18 cellular contexts compared by ENCODE assay signal in genomic region chr9:72494051-72494450, GRCh38. TPM values are rescaled to one million over a fixed set of nuclear protein-coding genes. Genes with fewer than 3 reads are reported as not detected.
DNase-seq lines count a peak whose midpoint lies in the region; ATAC-seq and TF ChIP-seq lines count a peak whose summit lies in the region.
"Had no signal": no experiment of that assay in that cellular context is flagged by ENCODE, and none has a peak within 500 bp of the region (broad histone marks: within the 10 kb centered on the region; RNA-seq: fewer than 3 reads in every experiment).

No MANE protein-coding gene starts in this region.

- H3K27ac ChIP-seq in Panc1 (ENCODE audit: low read length) (peak overlapping the region; percentile 66; the same call in 1 of the 2 replicates), neuronal stem cell (replicated peaks; ENCODE audit: low read length) (no peak overlapping the region), vagina (no peak overlapping the region)
- no peak overlapping the region for H3K27ac ChIP-seq in CD4-positive, alpha-beta memory T cell (ENCODE audit: low read depth, low read length)

- no peak overlapping the region for H2BK15ac ChIP-seq in neuronal stem cell (ENCODE audit: low read length)

- POLR2A ChIA-PET in Panc1 (lab: Charles Lee), result no interaction called here
- POLR2A ChIA-PET in CD4-positive, alpha-beta memory T cell (lab: Charles Lee; ENCODE audit: partially characterized antibody), result no interaction called here

- no peak overlapping the region for H3K27ac Mint-ChIP-seq in CD4-positive, alpha-beta memory T cell
- H3K27ac Mint-ChIP-seq: CD8-positive, alpha-beta T cell had no signal

- no peak overlapping the region for H2AFZ ChIP-seq in neuronal stem cell (ENCODE audit: low read length)

- no peaks in the 10 kb centered on the region for H3K4me1 Mint-ChIP-seq in CD4-positive, alpha-beta memory T cell

- H3K14ac ChIP-seq in neuronal stem cell (ENCODE audit: low read length), result no peak overlapping the region

- intact Hi-C loops in Panc1 (cut with micrococcal nuclease; ENCODE audit: unreplicated experiment), result no loop called here
- intact Hi-C loops in CD4-positive, alpha-beta memory T cell (cut with micrococcal nuclease), result no loop called here
- intact Hi-C loops in vagina (cut with DNase I), result no loop called here

- no peak overlapping the region for H3K4me2 ChIP-seq in neuronal stem cell (ENCODE audit: insufficient read depth, low read length, poor library complexity, severe bottlenecking)

- no peak overlapping the region for H3K4me3 Mint-ChIP-seq in CD4-positive, alpha-beta memory T cell
- H3K4me3 Mint-ChIP-seq: CD8-positive, alpha-beta T cell had no signal

- TF ChIP-seq POLR2A in vagina (IDR thresholded peaks at IDR 0.05), result no peak

- ATAC-seq in Panc1, result no peak
- ATAC-seq: CD8-positive, alpha-beta T cell; HCT116 had no signal

- H3K4me1 ChIP-seq in HAP-1 (peaks cover 60% of the 10 kb centered on the region), Panc1 (ENCODE audit: control insufficient read depth, insufficient read depth, low read length) (peaks cover 11% of the 10 kb centered on the region), neuronal stem cell (ENCODE audit: control insufficient read depth in 2 of 2, insufficient read depth in 1 of 2, low read depth in 1 of 2, low read length in 2 of 2) (peaks cover 0 to 2% of the 10 kb centered on the region in 2 donors), vagina (no peaks in the 10 kb centered on the region)
- H3K4me1 ChIP-seq in CD4-positive, alpha-beta memory T cell (ENCODE audit: insufficient read depth, low read length), result no peaks in the 10 kb centered on the region
- H3K4me1 ChIP-seq: Caco-2 had no signal

- peak; percentile 59 to 99 for DNase-seq in HAP-1 (ENCODE audit: low spot score in 2 of 2)
- no peak for DNase-seq in Panc1 (ENCODE audit: low read depth, low spot score)
- peak; percentile 31 for DNase-seq in neuronal stem cell (ENCODE audit: low spot score)
- DNase-seq in DMS 273 treated with DMSO at 0.1 percent for 48 hours (lab: John Stamatoyannopoulos, UW), result no peak
- DNase-seq in CD4-positive, alpha-beta memory T cell, result no peak
- no peak for DNase-seq in vagina (ENCODE audit: extremely low spot score in 2 of 2)
- DNase-seq: C1 segment of cervical spinal cord; Caco-2; CD8-positive, alpha-beta T cell; DMS53; DMS79 treated with DMSO at 0.1 percent for 48 hours; GF-D8; GOT3; H7 had no signal

- no peaks in the 10 kb centered on the region for H3K36me3 Mint-ChIP-seq in CD4-positive, alpha-beta memory T cell
- H3K36me3 Mint-ChIP-seq: CD8-positive, alpha-beta T cell had no signal

- H4K91ac ChIP-seq in neuronal stem cell (ENCODE audit: low read depth, low read length, poor library complexity), result no peak overlapping the region

- H2BK120ac ChIP-seq in neuronal stem cell (ENCODE audit: low read depth, low read length), result no peak overlapping the region

- H2BK12ac ChIP-seq in neuronal stem cell (ENCODE audit: low read length), result no peak overlapping the region

- TF ChIP-seq CTCF in Panc1 (IDR thresholded peaks at IDR 0.05), result no peak
- no peak for TF ChIP-seq CTCF in vagina (IDR thresholded peaks at IDR 0.05)

- no peak overlapping the region for H2AK5ac ChIP-seq in neuronal stem cell (ENCODE audit: low read depth, low read length)

- no peaks in the 10 kb centered on the region for H3K9me3 Mint-ChIP-seq in CD4-positive, alpha-beta memory T cell
- H3K9me3 Mint-ChIP-seq: CD8-positive, alpha-beta T cell had no signal

- no peak overlapping the region for H3K23ac ChIP-seq in neuronal stem cell (ENCODE audit: low read depth, low read length, poor library complexity)

- BruUV-seq in Panc1 (replicated peaks; lab: Mats Ljungman, UMichigan), result no TSS peak

- peaks cover 1 to 3% of the 10 kb centered on the region in 2 donors for H3K27me3 Mint-ChIP-seq in CD4-positive, alpha-beta memory T cell

- H3K4me3 ChIP-seq in HAP-1 (no peak overlapping the region), Panc1 (ENCODE audit: low read depth in 2 of 2, low read length in 2 of 2) (no peak overlapping the region), neuronal stem cell (ENCODE audit: low read length in 2 of 2) (no peak overlapping the region), vagina (no peak overlapping the region)
- no peak overlapping the region for H3K4me3 ChIP-seq in CD4-positive, alpha-beta memory T cell (ENCODE audit: low read length in 2 of 2)

- no peak overlapping the region for H3K18ac ChIP-seq in neuronal stem cell (ENCODE audit: low read length)

- H3K9me3 ChIP-seq in HAP-1 (no peaks in the 10 kb centered on the region), Panc1 (ENCODE audit: control insufficient read depth, insufficient read depth, low read depth, low read length) (no peaks in the 10 kb centered on the region), neuronal stem cell (replicated peaks in 1 of 2; ENCODE audit: control insufficient read depth in 2 of 2, insufficient read depth in 1 of 2, low read depth in 1 of 2, low read length in 2 of 2) (no peaks in the 10 kb centered on the region), vagina (no peaks in the 10 kb centered on the region)
- H3K9me3 ChIP-seq in CD4-positive, alpha-beta memory T cell (ENCODE audit: control insufficient read depth in 1 of 2, low read length in 2 of 2), result no peaks in the 10 kb centered on the region
- H3K9me3 ChIP-seq: Caco-2 had no signal

- no peak overlapping the region for H4K8ac ChIP-seq in neuronal stem cell (ENCODE audit: low read depth, low read length)

- H3K27me3 ChIP-seq in HAP-1 (ENCODE audit: low read depth), result no peaks in the 10 kb centered on the region
- no peaks in the 10 kb centered on the region for H3K27me3 ChIP-seq in Panc1 (ENCODE audit: control insufficient read depth, insufficient read depth, low read length)
- H3K27me3 ChIP-seq in neuronal stem cell (ENCODE audit: control insufficient read depth in 3 of 3, insufficient read depth in 3 of 3, low read depth in 1 of 3, low read length in 3 of 3), result no peaks in the 10 kb centered on the region
- H3K27me3 ChIP-seq in CD4-positive, alpha-beta memory T cell (ENCODE audit: insufficient read depth, low read length), result no peaks in the 10 kb centered on the region
- H3K27me3 ChIP-seq in vagina, result no peaks in the 10 kb centered on the region

- CTCF ChIA-PET in Panc1 (lab: Charles Lee), result no interaction called here
- CTCF ChIA-PET in CD4-positive, alpha-beta memory T cell (lab: Charles Lee; ENCODE audit: partially characterized antibody), result no interaction called here

- no peak overlapping the region for H3K9ac ChIP-seq in neuronal stem cell (ENCODE audit: low read depth, low read length, poor library complexity)

- H3K4ac ChIP-seq in neuronal stem cell (ENCODE audit: low read length), result no peak overlapping the region

- no peaks in the 10 kb centered on the region for H3K79me1 ChIP-seq in neuronal stem cell (ENCODE audit: low read depth, low read length)

- H3K36me3 ChIP-seq in HAP-1 (replicated peaks) (no peaks in the 10 kb centered on the region), Panc1 (ENCODE audit: control insufficient read depth, insufficient read depth, low read length) (no peaks in the 10 kb centered on the region), neuronal stem cell (replicated peaks in 1 of 2; ENCODE audit: control insufficient read depth in 2 of 2, insufficient read depth in 2 of 2, low read length in 2 of 2) (no peaks in the 10 kb centered on the region), vagina (no peaks in the 10 kb centered on the region)
- no peaks in the 10 kb centered on the region for H3K36me3 ChIP-seq in CD4-positive, alpha-beta memory T cell (ENCODE audit: insufficient read depth, low read length)

- in situ Hi-C loops in HAP-1 (cut with MboI; ENCODE audit: low sequenced_read_pairs) (no loop called here), Panc1 (cut with HindIII; ENCODE audit: low pct_unique_long_range_greater_than_20kb, low sequenced_read_pairs) (no loop called here)

- H2BK5ac ChIP-seq in neuronal stem cell (ENCODE audit: low read length), result no peak overlapping the region

RNA-seq across cellular contexts. Expression of gene TMC1, which starts 27.4 kb away (rescaled TPM):
- total RNA-seq in Panc1 (2021; ENCODE audit: unreplicated experiment) (0.36 TPM), vagina (not detected)
- polyA plus RNA-seq in Panc1 (2012; ENCODE audit: insufficient read length), result 0.59 TPM
- polyA plus RNA-seq in neuronal stem cell (2013, experiment 1 of 2), result not detected
- polyA plus RNA-seq in neuronal stem cell (2013, experiment 2 of 2), result 0.01 TPM
- total RNA-seq in CD4-positive, alpha-beta memory T cell, result not detected
- not detected for polyA plus RNA-seq in CD4-positive, alpha-beta memory T cell
- total RNA-seq: A172; Caco-2; CD8-positive, alpha-beta T cell; Daoy; G401; H7 had no signal

Comparison
In these comparisons a context has a peak if more than half of its experiments do, and no peak if none do; other contexts are left out.
1. DNase-seq: peak in HAP-1 (2 of 2) and neuronal stem cell (single experiment); none in Panc1 (single experiment), DMS 273 treated with DMSO at 0.1 percent for 48 hours (single experiment), CD4-positive, alpha-beta memory T cell (0 of 5) and vagina (0 of 2).